ENCODE assay signal across 1 cellular context in the genomic region with DNA sequence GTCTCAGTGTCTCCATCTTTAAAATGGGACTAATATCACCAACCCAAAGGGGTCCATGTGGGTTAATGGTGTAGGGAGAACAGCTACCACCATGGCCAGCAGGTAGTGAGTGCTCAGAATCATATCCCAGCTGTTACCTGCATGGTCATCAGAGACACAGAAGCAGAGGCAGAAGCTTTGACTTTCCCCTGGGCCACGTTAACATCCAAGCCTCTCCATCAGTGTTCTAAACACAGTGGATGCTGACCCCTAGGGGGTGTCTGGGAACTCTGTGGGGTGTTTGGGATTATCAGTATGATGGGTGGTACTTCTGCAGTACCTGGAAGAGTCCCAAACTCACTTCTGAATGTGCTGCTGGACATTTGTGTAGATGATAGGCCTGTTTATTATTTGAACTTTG.
TF ChIP-seq lines count a peak whose summit lies in the region.

No MANE protein-coding gene starts in this region.

TF ChIP-seq in GM23338, 12 proteins besides CTCF, POLR2A, EP300 and RAD21 (continued from another document):
- TF ChIP-seq, protein P1, sequence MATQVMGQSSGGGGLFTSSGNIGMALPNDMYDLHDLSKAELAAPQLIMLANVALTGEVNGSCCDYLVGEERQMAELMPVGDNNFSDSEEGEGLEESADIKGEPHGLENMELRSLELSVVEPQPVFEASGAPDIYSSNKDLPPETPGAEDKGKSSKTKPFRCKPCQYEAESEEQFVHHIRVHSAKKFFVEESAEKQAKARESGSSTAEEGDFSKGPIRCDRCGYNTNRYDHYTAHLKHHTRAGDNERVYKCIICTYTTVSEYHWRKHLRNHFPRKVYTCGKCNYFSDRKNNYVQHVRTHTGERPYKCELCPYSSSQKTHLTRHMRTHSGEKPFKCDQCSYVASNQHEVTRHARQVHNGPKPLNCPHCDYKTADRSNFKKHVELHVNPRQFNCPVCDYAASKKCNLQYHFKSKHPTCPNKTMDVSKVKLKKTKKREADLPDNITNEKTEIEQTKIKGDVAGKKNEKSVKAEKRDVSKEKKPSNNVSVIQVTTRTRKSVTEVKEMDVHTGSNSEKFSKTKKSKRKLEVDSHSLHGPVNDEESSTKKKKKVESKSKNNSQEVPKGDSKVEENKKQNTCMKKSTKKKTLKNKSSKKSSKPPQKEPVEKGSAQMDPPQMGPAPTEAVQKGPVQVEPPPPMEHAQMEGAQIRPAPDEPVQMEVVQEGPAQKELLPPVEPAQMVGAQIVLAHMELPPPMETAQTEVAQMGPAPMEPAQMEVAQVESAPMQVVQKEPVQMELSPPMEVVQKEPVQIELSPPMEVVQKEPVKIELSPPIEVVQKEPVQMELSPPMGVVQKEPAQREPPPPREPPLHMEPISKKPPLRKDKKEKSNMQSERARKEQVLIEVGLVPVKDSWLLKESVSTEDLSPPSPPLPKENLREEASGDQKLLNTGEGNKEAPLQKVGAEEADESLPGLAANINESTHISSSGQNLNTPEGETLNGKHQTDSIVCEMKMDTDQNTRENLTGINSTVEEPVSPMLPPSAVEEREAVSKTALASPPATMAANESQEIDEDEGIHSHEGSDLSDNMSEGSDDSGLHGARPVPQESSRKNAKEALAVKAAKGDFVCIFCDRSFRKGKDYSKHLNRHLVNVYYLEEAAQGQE (IDR thresholded peaks at IDR 0.05; ENCODE audit: unreplicated experiment): no peak
- TF ChIP-seq STAT1 (IDR thresholded peaks at IDR 0.05; ENCODE audit: unreplicated experiment) (no peak), ZNF331 (CRISPR knock-in tag; IDR thresholded peaks at IDR 0.05; ENCODE audit: low read depth) (no peak)
- TF ChIP-seq, protein P2, sequence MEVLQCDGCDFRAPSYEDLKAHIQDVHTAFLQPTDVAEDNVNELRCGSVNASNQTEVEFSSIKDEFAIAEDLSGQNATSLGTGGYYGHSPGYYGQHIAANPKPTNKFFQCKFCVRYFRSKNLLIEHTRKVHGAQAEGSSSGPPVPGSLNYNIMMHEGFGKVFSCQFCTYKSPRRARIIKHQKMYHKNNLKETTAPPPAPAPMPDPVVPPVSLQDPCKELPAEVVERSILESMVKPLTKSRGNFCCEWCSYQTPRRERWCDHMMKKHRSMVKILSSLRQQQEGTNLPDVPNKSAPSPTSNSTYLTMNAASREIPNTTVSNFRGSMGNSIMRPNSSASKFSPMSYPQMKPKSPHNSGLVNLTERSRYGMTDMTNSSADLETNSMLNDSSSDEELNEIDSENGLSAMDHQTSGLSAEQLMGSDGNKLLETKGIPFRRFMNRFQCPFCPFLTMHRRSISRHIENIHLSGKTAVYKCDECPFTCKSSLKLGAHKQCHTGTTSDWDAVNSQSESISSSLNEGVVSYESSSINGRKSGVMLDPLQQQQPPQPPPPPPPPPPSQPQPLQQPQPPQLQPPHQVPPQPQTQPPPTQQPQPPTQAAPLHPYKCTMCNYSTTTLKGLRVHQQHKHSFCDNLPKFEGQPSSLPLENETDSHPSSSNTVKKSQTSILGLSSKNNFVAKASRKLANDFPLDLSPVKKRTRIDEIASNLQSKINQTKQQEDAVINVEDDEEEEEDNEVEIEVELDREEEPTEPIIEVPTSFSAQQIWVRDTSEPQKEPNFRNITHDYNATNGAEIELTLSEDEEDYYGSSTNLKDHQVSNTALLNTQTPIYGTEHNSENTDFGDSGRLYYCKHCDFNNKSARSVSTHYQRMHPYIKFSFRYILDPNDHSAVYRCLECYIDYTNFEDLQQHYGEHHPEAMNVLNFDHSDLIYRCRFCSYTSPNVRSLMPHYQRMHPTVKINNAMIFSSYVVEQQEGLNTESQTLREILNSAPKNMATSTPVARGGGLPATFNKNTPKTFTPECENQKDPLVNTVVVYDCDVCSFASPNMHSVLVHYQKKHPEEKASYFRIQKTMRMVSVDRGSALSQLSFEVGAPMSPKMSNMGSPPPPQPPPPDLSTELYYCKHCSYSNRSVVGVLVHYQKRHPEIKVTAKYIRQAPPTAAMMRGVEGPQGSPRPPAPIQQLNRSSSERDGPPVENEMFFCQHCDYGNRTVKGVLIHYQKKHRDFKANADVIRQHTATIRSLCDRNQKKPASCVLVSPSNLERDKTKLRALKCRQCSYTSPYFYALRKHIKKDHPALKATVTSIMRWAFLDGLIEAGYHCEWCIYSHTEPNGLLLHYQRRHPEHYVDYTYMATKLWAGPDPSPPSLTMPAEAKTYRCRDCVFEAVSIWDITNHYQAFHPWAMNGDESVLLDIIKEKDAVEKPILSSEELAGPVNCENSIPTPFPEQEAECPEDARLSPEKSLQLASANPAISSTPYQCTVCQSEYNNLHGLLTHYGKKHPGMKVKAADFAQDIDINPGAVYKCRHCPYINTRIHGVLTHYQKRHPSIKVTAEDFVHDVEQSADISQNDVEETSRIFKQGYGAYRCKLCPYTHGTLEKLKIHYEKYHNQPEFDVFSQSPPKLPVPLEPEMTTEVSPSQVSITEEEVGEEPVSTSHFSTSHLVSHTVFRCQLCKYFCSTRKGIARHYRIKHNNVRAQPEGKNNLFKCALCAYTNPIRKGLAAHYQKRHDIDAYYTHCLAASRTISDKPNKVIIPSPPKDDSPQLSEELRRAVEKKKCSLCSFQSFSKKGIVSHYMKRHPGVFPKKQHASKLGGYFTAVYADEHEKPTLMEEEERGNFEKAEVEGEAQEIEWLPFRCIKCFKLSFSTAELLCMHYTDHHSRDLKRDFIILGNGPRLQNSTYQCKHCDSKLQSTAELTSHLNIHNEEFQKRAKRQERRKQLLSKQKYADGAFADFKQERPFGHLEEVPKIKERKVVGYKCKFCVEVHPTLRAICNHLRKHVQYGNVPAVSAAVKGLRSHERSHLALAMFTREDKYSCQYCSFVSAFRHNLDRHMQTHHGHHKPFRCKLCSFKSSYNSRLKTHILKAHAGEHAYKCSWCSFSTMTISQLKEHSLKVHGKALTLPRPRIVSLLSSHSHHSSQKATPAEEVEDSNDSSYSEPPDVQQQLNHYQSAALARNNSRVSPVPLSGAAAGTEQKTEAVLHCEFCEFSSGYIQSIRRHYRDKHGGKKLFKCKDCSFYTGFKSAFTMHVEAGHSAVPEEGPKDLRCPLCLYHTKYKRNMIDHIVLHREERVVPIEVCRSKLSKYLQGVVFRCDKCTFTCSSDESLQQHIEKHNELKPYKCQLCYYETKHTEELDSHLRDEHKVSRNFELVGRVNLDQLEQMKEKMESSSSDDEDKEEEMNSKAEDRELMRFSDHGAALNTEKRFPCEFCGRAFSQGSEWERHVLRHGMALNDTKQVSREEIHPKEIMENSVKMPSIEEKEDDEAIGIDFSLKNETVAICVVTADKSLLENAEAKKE (CRISPR knock-in tag; IDR thresholded peaks at IDR 0.05): no peak
